ENCODE assay signal across 1 cellular context in the genomic region with DNA sequence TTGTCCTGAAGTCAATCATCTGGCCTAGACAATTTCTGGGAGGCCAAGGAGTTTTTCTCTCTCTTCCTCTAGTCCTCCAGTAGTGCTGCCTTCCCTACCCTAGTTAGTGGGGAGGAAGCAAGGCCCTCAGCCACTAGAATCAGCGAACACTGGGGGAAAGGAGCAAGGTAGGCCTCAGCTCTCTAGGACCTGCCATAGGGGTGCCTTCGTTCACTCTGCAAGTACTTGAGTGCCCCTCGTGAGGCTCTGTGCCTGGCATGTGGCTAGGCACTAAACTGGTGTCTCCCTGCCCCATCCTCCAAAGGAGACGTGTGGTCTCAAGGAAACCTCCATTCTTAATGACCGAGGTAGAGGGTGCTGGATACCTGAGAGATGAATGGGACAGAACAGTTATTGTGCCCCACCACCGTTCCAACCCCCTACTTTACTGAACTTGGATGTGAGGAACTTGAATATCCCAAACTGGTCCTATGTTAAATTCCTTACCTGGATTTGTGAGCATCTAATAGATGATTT.
TF ChIP-seq lines count a peak whose summit lies in the region.

No MANE protein-coding gene starts in this region.

TF ChIP-seq in K562, 482 proteins besides CTCF, POLR2A, EP300 and RAD21:
- TF ChIP-seq GABPB1 (CRISPR knock-in tag; IDR thresholded peaks at IDR 0.05) (no peak), SUPT5H (IDR thresholded peaks at IDR 0.05) (no peak), L3MBTL2 (IDR thresholded peaks at IDR 0.05) (0 out of 2 replicates have a peak, but pooled peaks have one; percentile 15), RBBP5 (IDR thresholded peaks at IDR 0.05; ENCODE audit: borderline replicate concordance, insufficient read depth, low read length, poor library complexity, severe bottlenecking) (peak; percentile 6)
- TF ChIP-seq, protein P1, sequence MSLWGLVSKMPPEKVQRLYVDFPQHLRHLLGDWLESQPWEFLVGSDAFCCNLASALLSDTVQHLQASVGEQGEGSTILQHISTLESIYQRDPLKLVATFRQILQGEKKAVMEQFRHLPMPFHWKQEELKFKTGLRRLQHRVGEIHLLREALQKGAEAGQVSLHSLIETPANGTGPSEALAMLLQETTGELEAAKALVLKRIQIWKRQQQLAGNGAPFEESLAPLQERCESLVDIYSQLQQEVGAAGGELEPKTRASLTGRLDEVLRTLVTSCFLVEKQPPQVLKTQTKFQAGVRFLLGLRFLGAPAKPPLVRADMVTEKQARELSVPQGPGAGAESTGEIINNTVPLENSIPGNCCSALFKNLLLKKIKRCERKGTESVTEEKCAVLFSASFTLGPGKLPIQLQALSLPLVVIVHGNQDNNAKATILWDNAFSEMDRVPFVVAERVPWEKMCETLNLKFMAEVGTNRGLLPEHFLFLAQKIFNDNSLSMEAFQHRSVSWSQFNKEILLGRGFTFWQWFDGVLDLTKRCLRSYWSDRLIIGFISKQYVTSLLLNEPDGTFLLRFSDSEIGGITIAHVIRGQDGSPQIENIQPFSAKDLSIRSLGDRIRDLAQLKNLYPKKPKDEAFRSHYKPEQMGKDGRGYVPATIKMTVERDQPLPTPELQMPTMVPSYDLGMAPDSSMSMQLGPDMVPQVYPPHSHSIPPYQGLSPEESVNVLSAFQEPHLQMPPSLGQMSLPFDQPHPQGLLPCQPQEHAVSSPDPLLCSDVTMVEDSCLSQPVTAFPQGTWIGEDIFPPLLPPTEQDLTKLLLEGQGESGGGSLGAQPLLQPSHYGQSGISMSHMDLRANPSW (CRISPR knock-in tag; IDR thresholded peaks at IDR 0.05), result peak; percentile 82; the same call in 1 of the 2 replicates
